Comparison of ENCODE assay signal across 8 cellular contexts in the genomic region with DNA sequence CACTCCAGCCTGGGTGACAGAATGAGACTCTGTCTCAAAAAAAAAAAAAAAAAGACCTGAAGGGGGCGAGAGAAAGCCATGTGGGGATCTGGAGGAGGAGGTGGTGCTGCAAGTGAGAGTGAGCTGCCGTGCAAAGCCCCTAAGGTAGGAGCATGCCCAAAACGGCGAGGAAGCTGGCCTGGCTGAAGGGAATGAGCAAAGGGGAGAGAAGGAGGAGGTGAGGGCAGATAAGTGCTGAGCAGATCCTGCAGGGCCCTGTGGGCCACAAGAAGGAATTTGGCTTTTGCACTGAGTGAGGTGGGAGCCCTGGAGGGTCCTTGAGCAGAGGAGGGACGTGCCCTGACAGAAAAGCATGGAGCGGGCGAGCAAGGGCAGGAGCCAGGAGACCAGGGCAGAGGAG. TPM values are rescaled to one million over a fixed set of nuclear protein-coding genes. Genes with fewer than 3 reads are reported as not detected.
DNase-seq lines count a peak whose midpoint lies in the region; ATAC-seq, FAIRE-seq and TF ChIP-seq lines count a peak whose summit lies in the region.

No MANE protein-coding gene starts in this region.

- H3K36me3 ChIP-seq in mesendoderm (ENCODE audit: control insufficient read depth, insufficient read depth, low read length) (no peaks in the 10 kb centered on the region), tibial nerve (no peaks in the 10 kb centered on the region), hepatocyte (replicated peaks; ENCODE audit: insufficient read depth, low read depth) (no peaks in the 10 kb centered on the region)

- no peak for TF ChIP-seq POLR2A in tibial nerve (IDR thresholded peaks at IDR 0.05)
- no peak for TF ChIP-seq POLR2A in GM12892 (IDR thresholded peaks at IDR 0.05; ENCODE audit: low read depth, low read length)

- no peak overlapping the region for H3K4ac ChIP-seq in mesendoderm (ENCODE audit: low read depth, low read length)

- H3K9me3 ChIP-seq in tibial nerve (no peaks in the 10 kb centered on the region), hepatocyte (ENCODE audit: low read depth) (no peaks in the 10 kb centered on the region)

- H4K8ac ChIP-seq in mesendoderm (ENCODE audit: low read depth, low read length): no peak overlapping the region

- no peak overlapping the region for H2BK5ac ChIP-seq in mesendoderm (ENCODE audit: low read length)

- H3K9me2 ChIP-seq in hepatocyte (replicated peaks; ENCODE audit: insufficient read depth): no peaks in the 10 kb centered on the region

- peak; percentile 28 for DNase-seq in DMS114 treated with DMSO at 0.1 percent for 48 hours (lab: John Stamatoyannopoulos, UW; ENCODE audit: unreplicated experiment)
- peak; percentile 35 for DNase-seq in activated T-cell treated with anti-CD3 and anti-CD28 coated beads, Interleukin-2, amount 50 U/mL, for 4 hours
- peak; percentile 89 for DNase-seq in mesendoderm
- DNase-seq in tibial nerve (ENCODE audit: low spot score in 2 of 2): no peak
- no peak for DNase-seq in activated CD4-positive, CD25-positive, alpha-beta regulatory T cell (lab: John Stamatoyannopoulos, UW)
- no peak for DNase-seq in hepatocyte (ENCODE audit: low spot score)
- DNase-seq in GM12892 (ENCODE audit: insufficient read length): no peak

- H3K4me2 ChIP-seq in mesendoderm (ENCODE audit: low read length) (no peak overlapping the region), hepatocyte (no peak overlapping the region)

- no CpG with 5 or more reads among the region's 7 CpGs for WGBS in mesendoderm (ENCODE audit: extremely low coverage, insufficient coverage, low lambda C conversion rate)
- WGBS in tibial nerve, 2 donors: 58 to 66% methylated on average over 7 of the region's 7 CpGs
- 71% methylated on average over 7 of the region's 7 CpGs for WGBS in hepatocyte (ENCODE audit: low lambda C conversion rate, missing lambda C conversion rate)

- peak overlapping the region; percentile 67 for H3K56ac ChIP-seq in mesendoderm (ENCODE audit: low read length)

- TF ChIP-seq CTCF in tibial nerve (IDR thresholded peaks at IDR 0.05) (no peak), hepatocyte (IDR thresholded peaks at IDR 0.05; ENCODE audit: poor library complexity) (no peak)

- peak overlapping the region; percentile 53 to 91 (median 66) for H3K4me3 Mint-ChIP-seq in IgD-negative memory B cell
- H3K4me3 Mint-ChIP-seq in activated T-cell treated with anti-CD3 and anti-CD28 coated beads, Interleukin-2, amount 50 U/mL, for 4 hours: peak overlapping the region; percentile 69

- H4K20me1 ChIP-seq in hepatocyte (ENCODE audit: insufficient read depth, poor library complexity, severe bottlenecking): no peaks in the 10 kb centered on the region

- peaks cover 2% of the 10 kb centered on the region for H3K27me3 Mint-ChIP-seq in IgD-negative memory B cell
- no peaks in the 10 kb centered on the region for H3K27me3 Mint-ChIP-seq in activated T-cell treated with anti-CD3 and anti-CD28 coated beads, Interleukin-2, amount 50 U/mL, for 4 hours (ENCODE audit: low read depth)

- H3K4me1 ChIP-seq in mesendoderm (ENCODE audit: control insufficient read depth, low read depth, low read length) (peaks cover 1% of the 10 kb centered on the region), tibial nerve (peaks cover 0 to 14% (median 7%) of the 10 kb centered on the region in 4 donors), hepatocyte (ENCODE audit: insufficient read depth) (peaks cover 9% of the 10 kb centered on the region)

- no peak overlapping the region for H3K18ac ChIP-seq in mesendoderm (ENCODE audit: low read length)

- H3K9me3 Mint-ChIP-seq in IgD-negative memory B cell: peaks cover 0 to 2% (median 0%) of the 10 kb centered on the region in 3 donors
- no peaks in the 10 kb centered on the region for H3K9me3 Mint-ChIP-seq in activated T-cell treated with anti-CD3 and anti-CD28 coated beads, Interleukin-2, amount 50 U/mL, for 4 hours

- peak overlapping the region; percentile 27 for H2AK5ac ChIP-seq in mesendoderm (ENCODE audit: low read length)

- H2BK120ac ChIP-seq in mesendoderm (ENCODE audit: low read depth, low read length): no peak overlapping the region

- H3K23ac ChIP-seq in mesendoderm (ENCODE audit: low read length): no peak overlapping the region

- ATAC-seq in activated T-cell treated with anti-CD3 and anti-CD28 coated beads, Interleukin-2, amount 50 U/mL, for 4 hours: peak; percentile 58 to 65

- peaks cover 12 to 24% (median 22%) of the 10 kb centered on the region in 3 donors for H3K4me1 Mint-ChIP-seq in IgD-negative memory B cell
- peaks cover 40% of the 10 kb centered on the region for H3K4me1 Mint-ChIP-seq in activated T-cell treated with anti-CD3 and anti-CD28 coated beads, Interleukin-2, amount 50 U/mL, for 4 hours (ENCODE audit: low read depth)

- no peak overlapping the region for H4K5ac ChIP-seq in mesendoderm (ENCODE audit: low read length)

- no peak overlapping the region for H2AFZ ChIP-seq in hepatocyte

- no peak for FAIRE-seq in GM12892 (lab: Jason Lieb, UNC)

- peak overlapping the region; percentile 16 to 86 (median 64) for H3K27ac Mint-ChIP-seq in IgD-negative memory B cell

- peaks cover 2% of the 10 kb centered on the region for H3K36me3 Mint-ChIP-seq in IgD-negative memory B cell
- no peaks in the 10 kb centered on the region for H3K36me3 Mint-ChIP-seq in activated T-cell treated with anti-CD3 and anti-CD28 coated beads, Interleukin-2, amount 50 U/mL, for 4 hours (ENCODE audit: insufficient read depth)

- H3K9ac ChIP-seq in mesendoderm (ENCODE audit: low read length): peak overlapping the region; percentile 48

- H2BK15ac ChIP-seq in mesendoderm (replicated peaks; ENCODE audit: low read depth): no peak overlapping the region

- H3K79me2 ChIP-seq in mesendoderm (ENCODE audit: control insufficient read depth, insufficient read depth, low read length): no peaks in the 10 kb centered on the region
- no peaks in the 10 kb centered on the region for H3K79me2 ChIP-seq in hepatocyte

- H3K27me3 ChIP-seq in mesendoderm (ENCODE audit: insufficient read depth, low read length, poor library complexity): no peaks in the 10 kb centered on the region
- H3K27me3 ChIP-seq in tibial nerve: no peaks in the 10 kb centered on the region
- no peaks in the 10 kb centered on the region for H3K27me3 ChIP-seq in hepatocyte

- TF ChIP-seq EP300 in tibial nerve (IDR thresholded peaks at IDR 0.05): no peak

- H3K27ac ChIP-seq in mesendoderm (ENCODE audit: low read depth, low read length) (no peak overlapping the region), tibial nerve (no peak overlapping the region), hepatocyte (no peak overlapping the region)

- H3K4me3 ChIP-seq in mesendoderm (ENCODE audit: low read length) (no peak overlapping the region), tibial nerve (no peak overlapping the region), hepatocyte (no peak overlapping the region)

- no peaks in the 10 kb centered on the region for H3K79me1 ChIP-seq in mesendoderm (ENCODE audit: low read length)

RNA-seq across cellular contexts. Expression of gene ADGRE5, which starts 19.4 kb away (rescaled TPM):
- polyA plus RNA-seq in IgD-negative memory B cell (89.3 TPM), hepatocyte (7.3 and 13.1 TPM in 2 replicates)
- total RNA-seq in activated T-cell treated with anti-CD3 and anti-CD28 coated beads, Interleukin-2, amount 50 U/mL, for 4 hours: 100 to 1,000 TPM; 217 to 280 (median 218) TPM
- polyA plus RNA-seq in mesendoderm (2013, experiment 1 of 2): 1.4 TPM
- polyA plus RNA-seq in mesendoderm (2013, experiment 2 of 2): 1.7 TPM
- total RNA-seq in tibial nerve (10 to 100 TPM; 22.0 to 40.9 (median 27.7) TPM), hepatocyte (4.5 and 5.0 TPM in 2 replicates)
- polyA plus RNA-seq in GM12892 (2012; ENCODE audit: missing spikeins): 45.4 TPM

RNA-seq across cellular contexts. Expression of gene DDX39A, which starts 57.3 kb away (rescaled TPM):
- polyA plus RNA-seq in IgD-negative memory B cell (169 TPM), hepatocyte (106 and 135 TPM in 2 replicates)
- total RNA-seq in activated T-cell treated with anti-CD3 and anti-CD28 coated beads, Interleukin-2, amount 50 U/mL, for 4 hours: 100 to 1,000 TPM; 538 to 557 (median 548) TPM
- polyA plus RNA-seq in mesendoderm (2013, experiment 1 of 2): 147 TPM
- 152 TPM for polyA plus RNA-seq in mesendoderm (2013, experiment 2 of 2)
- total RNA-seq in tibial nerve (100 to 1,000 TPM in 2 of 4 donors, 10 to 100 TPM in 2; 60.7 to 136 (median 92.6) TPM), hepatocyte (51.8 and 79.2 TPM in 2 replicates)
- 79.3 TPM for polyA plus RNA-seq in GM12892 (2012; ENCODE audit: missing spikeins)

Comparison
In these comparisons a context has a peak if more than half of its experiments do, and no peak if none do; other contexts are left out.
1. DNase-seq: peak in DMS114 treated with DMSO at 0.1 percent for 48 hours (single experiment), activated T-cell treated with anti-CD3 and anti-CD28 coated beads, Interleukin-2, amount 50 U/mL, for 4 hours (single experiment) and mesendoderm (single experiment); none in tibial nerve (0 of 2), activated CD4-positive, CD25-positive, alpha-beta regulatory T cell (0 of 4), hepatocyte (single experiment) and GM12892 (single experiment).
2. RNA of gene ADGRE5, which starts 19.4 kb away (total RNA-seq): 217 to 280 TPM in activated T-cell treated with anti-CD3 and anti-CD28 coated beads, Interleukin-2, amount 50 U/mL, for 4 hours; 22.0 to 40.9 TPM in tibial nerve and 4.5 to 5.0 TPM in hepatocyte; every median in the first group is over 4 times any median in the second.